ENCODE assay signal across 9 cellular contexts in the genomic region with DNA sequence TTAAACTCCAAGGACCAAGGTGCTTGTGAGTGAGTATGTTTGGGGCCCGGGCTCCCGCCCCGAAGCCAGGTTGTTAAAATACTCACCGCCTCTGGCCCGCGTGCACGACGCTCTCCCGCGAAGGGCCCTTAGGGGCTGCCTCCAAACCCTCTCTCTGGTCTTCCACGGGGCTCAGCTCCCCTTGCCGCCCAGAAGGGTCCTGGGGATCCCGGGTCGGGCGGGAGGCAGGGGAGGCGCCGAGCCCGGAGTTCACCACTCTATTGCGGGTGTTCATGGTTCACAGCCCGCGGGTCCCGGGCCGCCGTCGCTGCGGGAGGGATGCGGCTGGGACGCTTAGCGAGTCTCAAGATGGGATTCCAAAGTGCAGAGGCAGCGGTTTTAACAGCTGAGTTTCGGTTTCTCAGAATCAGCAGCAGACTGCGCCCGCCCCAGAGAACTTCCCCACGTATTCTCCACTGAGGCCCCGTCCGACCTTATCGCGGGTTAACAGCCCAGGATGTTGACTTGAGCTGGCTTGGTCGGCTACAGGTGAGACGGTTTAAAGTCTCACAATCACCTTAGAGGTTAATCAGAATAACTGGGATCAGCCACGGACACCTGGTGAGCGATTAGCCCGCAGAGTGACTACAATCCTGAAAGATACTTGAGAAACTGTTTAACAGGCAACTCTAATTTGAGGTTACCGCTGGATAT. TPM values are rescaled to one million over a fixed set of nuclear protein-coding genes. Genes with fewer than 3 reads are reported as not detected.
A peak's percentile ranks its signal among the peaks of the same experiment; 100 is the strongest.
DNase-seq lines count a peak whose midpoint lies in the region; ATAC-seq and TF ChIP-seq lines count a peak whose summit lies in the region.
"Had no signal": no experiment of that assay in that cellular context is flagged by ENCODE, and none has a peak within 500 bp of the region (broad histone marks: within the 10 kb centered on the region; RNA-seq: fewer than 3 reads in every experiment).

A gene with protein sequence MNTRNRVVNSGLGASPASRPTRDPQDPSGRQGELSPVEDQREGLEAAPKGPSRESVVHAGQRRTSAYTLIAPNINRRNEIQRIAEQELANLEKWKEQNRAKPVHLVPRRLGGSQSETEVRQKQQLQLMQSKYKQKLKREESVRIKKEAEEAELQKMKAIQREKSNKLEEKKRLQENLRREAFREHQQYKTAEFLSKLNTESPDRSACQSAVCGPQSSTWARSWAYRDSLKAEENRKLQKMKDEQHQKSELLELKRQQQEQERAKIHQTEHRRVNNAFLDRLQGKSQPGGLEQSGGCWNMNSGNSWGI (minus strand): TSS at position 350 of the 693 bp plus-strand sequence. CDS start 76 bp downstream, at position 274.

- H3K27me3 ChIP-seq in HL-60 (ENCODE audit: insufficient read depth, poor library complexity, severe bottlenecking): peaks cover 23% of the 10 kb centered on the region

- TF ChIP-seq CTCF in HL-60 (IDR thresholded peaks at IDR 0.05; ENCODE audit: insufficient read depth, low read length) (no peak), chondrocyte (IDR thresholded peaks at IDR 0.05) (no peak)

- H3K4me3 Mint-ChIP-seq in chondrocyte (ENCODE audit: unreplicated experiment): peak within 1 kb of the TSS; percentile 82

- no peaks in the 10 kb centered on the region for H3K27me3 Mint-ChIP-seq in chondrocyte (ENCODE audit: low read depth)

- no peaks in the 10 kb centered on the region for H3K9me3 Mint-ChIP-seq in chondrocyte (ENCODE audit: low read depth)

- peak within 1 kb of the TSS; percentile 56 for H3K4me3 ChIP-seq in HL-60 (replicated peaks; ENCODE audit: insufficient read depth, low read length)

- no peaks in the 10 kb centered on the region for H3K36me3 Mint-ChIP-seq in chondrocyte (ENCODE audit: low read depth)

- ATAC-seq in GM19468 (IDR thresholded peaks at IDR 0.05; ENCODE audit: extremely low read depth, unreplicated experiment): peak; percentile 42
- peak; percentile 89 for ATAC-seq in left colon

- DNase-seq in CD1c-positive myeloid dendritic cell (ENCODE audit: extremely low spot score): peak; percentile 74
- DNase-seq in HL-60 (ENCODE audit: low read depth in 1 of 2, low spot score in 1 of 2): peak in 1 of 2 experiments; percentile 40
- peak; percentile 74 for DNase-seq in activated CD4-positive, CD25-positive, alpha-beta regulatory T cell treated with anti-CD3 and anti-CD28 coated beads, Interleukin-2, amount 50 U/mL, for 72 hours
- DNase-seq in chondrocyte (ENCODE audit: low spot score): no peak
- DNase-seq in left colon: peak; percentile 79
- peak; percentile 80 for DNase-seq in stimulated activated CD4-positive, alpha-beta T cell treated with anti-CD3 and anti-CD28 coated beads, Interleukin-2, amount 100 ng/mL, for 4 hours (ENCODE audit: low read depth)
- no peak for DNase-seq in NCI-H2107 (lab: John Stamatoyannopoulos, UW)

- peaks cover 42% of the 10 kb centered on the region for H3K4me1 Mint-ChIP-seq in chondrocyte (ENCODE audit: low read depth)

- peak within 1 kb of the TSS; percentile 91 for H3K27ac Mint-ChIP-seq in chondrocyte (ENCODE audit: unreplicated experiment)

- H3K27ac ChIP-seq in HL-60 (replicated peaks): no peak within 1 kb of the TSS

- intact Hi-C loops in left colon (cut with DNase I, micrococcal nuclease): no loop called here

RNA-seq across cellular contexts. Expression of the gene that starts here (rescaled TPM):
- total RNA-seq in chondrocyte (2.1 to 3.8 TPM (median 2.8 TPM) in 3 replicates), left colon (10 to 100 TPM in 1 of 2 donors, 1 to 10 TPM in 1; 9.4 to 24.2 TPM)
- total RNA-seq: SK-MEL-5 had no signal

Comparison
In these comparisons a context has a peak if more than half of its experiments do, and no peak if none do; other contexts are left out.
1. DNase-seq: peak in CD1c-positive myeloid dendritic cell (single experiment), activated CD4-positive, CD25-positive, alpha-beta regulatory T cell treated with anti-CD3 and anti-CD28 coated beads, Interleukin-2, amount 50 U/mL, for 72 hours (single experiment), left colon (2 of 2) and stimulated activated CD4-positive, alpha-beta T cell treated with anti-CD3 and anti-CD28 coated beads, Interleukin-2, amount 100 ng/mL, for 4 hours (single experiment); none in chondrocyte (single experiment) and NCI-H2107 (single experiment).